26 cellular contexts compared by ENCODE assay signal in the genomic region with DNA sequence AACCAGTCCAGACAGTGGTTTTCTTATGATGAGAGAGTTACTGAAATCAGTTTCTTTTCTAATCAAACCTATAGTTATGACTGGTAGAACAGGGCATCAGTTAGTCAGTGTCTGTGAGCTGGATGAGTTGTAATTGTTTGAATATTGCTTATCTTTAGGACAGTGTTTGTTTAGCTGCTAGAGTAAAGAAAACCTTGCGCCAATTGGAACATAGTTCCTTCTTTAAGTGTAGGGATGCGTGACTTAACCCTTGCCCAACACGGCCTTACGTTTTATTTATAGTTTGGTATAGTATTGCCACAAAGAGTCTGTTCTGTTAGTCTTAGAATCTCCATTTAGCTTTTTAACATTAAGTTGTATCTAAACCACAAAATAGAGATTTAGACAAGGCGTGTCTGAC.
DNase-seq lines count a peak whose midpoint lies in the region; ATAC-seq and FAIRE-seq lines count a peak whose summit lies in the region.
"Had no signal": no experiment of that assay in that cellular context is flagged by ENCODE, and none has a peak within 500 bp of the region (broad histone marks: within the 10 kb centered on the region; RNA-seq: fewer than 3 reads in every experiment).

No MANE protein-coding gene starts in this region.

- FAIRE-seq in small intestine (lab: Jason Lieb, UNC), result no peak

- ATAC-seq in HG03135 (IDR thresholded peaks at IDR 0.05; ENCODE audit: unreplicated experiment), result no peak
- ATAC-seq: activated CD4-positive, CD25-positive, alpha-beta regulatory T cell treated with anti-CD3 and anti-CD28 coated beads, Interleukin-2, amount 50 U/mL, for 24 hours; activated T-cell treated with anti-CD3 and anti-CD28 coated beads, Interleukin-2, amount 50 U/mL, for 72 hours; heart left ventricle; upper lobe of right lung had no signal

- no peaks in the 10 kb centered on the region for H3K27me3 ChIP-seq in small intestine (ENCODE audit: control insufficient read depth in 2 of 2, insufficient read depth in 2 of 2, low read length in 2 of 2)
- H3K27me3 ChIP-seq: esophagus squamous epithelium, heart left ventricle, neural progenitor cell, upper lobe of right lung had no signal

- 30 to 72% (median 44%) methylated on average over 5 of the region's 5 CpGs for WGBS in small intestine, 3 donors

- no peak overlapping the region for H3K4me3 ChIP-seq in small intestine (ENCODE audit: low read depth in 1 of 2, low read length in 2 of 2)
- H3K4me3 ChIP-seq: esophagus squamous epithelium, heart left ventricle, neural progenitor cell, skin epidermis, upper lobe of right lung had no signal

- no peaks in the 10 kb centered on the region for H3K36me3 ChIP-seq in small intestine (ENCODE audit: control insufficient read depth in 2 of 2, insufficient read depth in 2 of 2, low read length in 2 of 2)
- H3K36me3 ChIP-seq: esophagus squamous epithelium, heart left ventricle, neural progenitor cell, upper lobe of right lung had no signal

- no peaks in the 10 kb centered on the region for H3K4me1 ChIP-seq in small intestine (ENCODE audit: control insufficient read depth in 2 of 2, insufficient read depth in 1 of 2, low read depth in 1 of 2, low read length in 1 of 2)
- H3K4me1 ChIP-seq: esophagus squamous epithelium, heart left ventricle, parathyroid adenoma, upper lobe of right lung had no signal

- peak; percentile 5 for DNase-seq in NCI-H2029 (lab: John Stamatoyannopoulos, UW)
- no peak for DNase-seq in NCI-H2029 treated with DMSO at 0.1 percent for 48 hours (lab: John Stamatoyannopoulos, UW)
- DNase-seq in NCI-H510A (lab: John Stamatoyannopoulos, UW), result peak; percentile 16
- peak; percentile 27 for DNase-seq in SHP77 treated with DMSO at 0.1 percent for 48 hours (lab: John Stamatoyannopoulos, UW)
- DNase-seq in small intestine, result peak; percentile 6
- DNase-seq in SIG-M5 (lab: John Stamatoyannopoulos, UW), result no peak
- no peak for DNase-seq in activated naive CD4-positive, alpha-beta T cell treated with anti-CD3 and anti-CD28 coated beads, Interleukin-2, amount 50 U/mL, for 16 hours
- DNase-seq: activated CD4-positive, alpha-beta memory T cell treated with anti-CD3 and anti-CD28 coated beads for 36 hours; activated naive CD4-positive, alpha-beta T cell; activated T-cell treated with anti-CD3 and anti-CD28 coated beads, Interleukin-2, amount 50 U/mL, for 72 hours; esophagus squamous epithelium; foreskin melanocyte; heart left ventricle; Kasumi-1; NCI-H1092; NCI-H1930; NCI-H2227 treated with DMSO at 0.1 percent for 48 hours; retina; stimulated activated naive CD4-positive, alpha-beta T cell treated with Interleukin-2 at 50 U/mL for 16 hours; T-helper 2 cell; upper lobe of right lung had no signal

- H3K27ac ChIP-seq in small intestine (ENCODE audit: low read depth in 1 of 2, low read length in 1 of 2), result no peak overlapping the region
- H3K27ac ChIP-seq: esophagus squamous epithelium, heart left ventricle, neural progenitor cell, parathyroid adenoma, skin epidermis, upper lobe of right lung had no signal

- no peaks in the 10 kb centered on the region for H3K9me3 ChIP-seq in small intestine (ENCODE audit: control insufficient read depth, low read depth)
- H3K9me3 ChIP-seq: esophagus squamous epithelium, heart left ventricle, upper lobe of right lung had no signal

Comparison
In these comparisons a context has a peak if more than half of its experiments do, and no peak if none do; other contexts are left out.
1. DNase-seq: peak in NCI-H2029 (single experiment), NCI-H510A (single experiment), SHP77 treated with DMSO at 0.1 percent for 48 hours (single experiment) and small intestine (single experiment); none in NCI-H2029 treated with DMSO at 0.1 percent for 48 hours (single experiment), SIG-M5 (single experiment) and activated naive CD4-positive, alpha-beta T cell treated with anti-CD3 and anti-CD28 coated beads, Interleukin-2, amount 50 U/mL, for 16 hours (single experiment).